Comparison of ENCODE assay signal across 14 cellular contexts in genomic region chr1:214510914-214511638, GRCh38. TPM values are rescaled to one million over a fixed set of nuclear protein-coding genes. Genes with fewer than 3 reads are reported as not detected.
DNase-seq lines count a peak whose midpoint lies in the region; ATAC-seq and TF ChIP-seq lines count a peak whose summit lies in the region.
"Had no signal": no experiment of that assay in that cellular context is flagged by ENCODE, and none has a peak within 500 bp of the region (broad histone marks: within the 10 kb centered on the region; RNA-seq: fewer than 3 reads in every experiment).

No MANE protein-coding gene starts in this region.

- peaks cover 68% of the 10 kb centered on the region for H3K4me1 Mint-ChIP-seq in osteocyte (ENCODE audit: unreplicated experiment)
- H3K4me1 Mint-ChIP-seq: IgD-negative memory B cell had no signal

- peaks cover 11% of the 10 kb centered on the region for H3K9me3 Mint-ChIP-seq in osteocyte (ENCODE audit: unreplicated experiment)

- no peaks in the 10 kb centered on the region for H3K27me3 Mint-ChIP-seq in osteocyte (ENCODE audit: unreplicated experiment)

- DNase-seq in dermis microvascular lymphatic vessel endothelial cell (ENCODE audit: low read depth in 2 of 2) (peak; percentile 36 to 60), osteocyte (ENCODE audit: extremely low spot score, unreplicated experiment) (no peak), DMS114 treated with DMSO at 0.1 percent for 48 hours (lab: John Stamatoyannopoulos, UW; ENCODE audit: unreplicated experiment) (no peak)
- DNase-seq in stimulated activated naive CD4-positive, alpha-beta T cell (lab: John Stamatoyannopoulos, UW): no peak
- DNase-seq in stimulated activated CD4-positive, alpha-beta T cell treated with anti-CD3 and anti-CD28 coated beads, Interleukin-4, amount 100 ng/mL, for 4 hours: no peak
- DNase-seq: BE2C; CD4-positive, alpha-beta memory T cell; DND-41; GDM1 had no signal

- CTCF ChIA-PET in HEK293 (lab: Yijun Ruan, JAX): no interaction called here

- peaks cover 14% of the 10 kb centered on the region for H3K36me3 Mint-ChIP-seq in osteocyte (ENCODE audit: unreplicated experiment)
- H3K36me3 Mint-ChIP-seq: CD4-positive, alpha-beta memory T cell had no signal

- POLR2A ChIA-PET in HEK293 (lab: Yijun Ruan, JAX): no interaction called here

- TF ChIP-seq CTCF in HEK293 (tag by site-specific recombination; IDR thresholded peaks at IDR 0.05) (no peak), osteocyte (IDR thresholded peaks at IDR 0.05) (no peak)

- H3K4me3 Mint-ChIP-seq in osteocyte (ENCODE audit: unreplicated experiment): no peak overlapping the region
- H3K4me3 Mint-ChIP-seq: CD4-positive, alpha-beta memory T cell; IgD-negative memory B cell had no signal

- no peak overlapping the region for H3K4me3 ChIP-seq in HEK293 (ENCODE audit: low read depth, low read length)

- H3K9me3 ChIP-seq in HEK293 (ENCODE audit: control insufficient read depth, insufficient read depth, low read depth, low read length): no peaks in the 10 kb centered on the region; the same call in 1 of the 2 replicates
- H3K9me3 ChIP-seq: BE2C had no signal

- H3K36me3 ChIP-seq in HEK293 (ENCODE audit: control insufficient read depth in 2 of 2, insufficient read depth in 1 of 2, low read length in 2 of 2): peaks cover 0 to 3% of the 10 kb centered on the region in 2 experiments; a peak in 1 of 3 replicates
- H3K36me3 ChIP-seq: BE2C had no signal

- peak overlapping the region; percentile 32 for H3K27ac Mint-ChIP-seq in osteocyte (ENCODE audit: unreplicated experiment)
- H3K27ac Mint-ChIP-seq: CD4-positive, alpha-beta memory T cell; IgD-negative memory B cell had no signal

- H3K27ac ChIP-seq in HEK293 (ENCODE audit: extremely low read depth, low read depth, low read length): no peak overlapping the region
- H3K27ac ChIP-seq: C4-2B had no signal

- peaks cover 37% of the 10 kb centered on the region for H3K4me1 ChIP-seq in HEK293 (ENCODE audit: control insufficient read depth, insufficient read depth, low read length)
- H3K4me1 ChIP-seq: BE2C had no signal

- no peak for ATAC-seq in HG03108 (IDR thresholded peaks at IDR 0.05; ENCODE audit: unreplicated experiment)
- ATAC-seq: HCT116 had no signal

TF ChIP-seq in HEK293, 187 proteins besides CTCF, POLR2A, EP300 and RAD21:
- TF ChIP-seq ZSCAN16 (tag by site-specific recombination; IDR thresholded peaks at IDR 0.05) (no peak), ZBTB7A (tag by site-specific recombination; IDR thresholded peaks at IDR 0.05; ENCODE audit: low read depth) (no peak), GLIS1 (tag by site-specific recombination; IDR thresholded peaks at IDR 0.05) (no peak), ZNF416 (tag by site-specific recombination; IDR thresholded peaks at IDR 0.05) (no peak), ZNF521 (tag by site-specific recombination; IDR thresholded peaks at IDR 0.05) (no peak), PRDM1 (tag by site-specific recombination; IDR thresholded peaks at IDR 0.05) (no peak), KLF7 (tag by site-specific recombination; IDR thresholded peaks at IDR 0.05; ENCODE audit: borderline replicate concordance) (no peak), ZNF530 (tag by site-specific recombination; IDR thresholded peaks at IDR 0.05; ENCODE audit: low read depth) (no peak), ZNF184 (tag by site-specific recombination; IDR thresholded peaks at IDR 0.05) (peak; percentile 91), HOXD13 (CRISPR knock-in tag; IDR thresholded peaks at IDR 0.05; ENCODE audit: borderline replicate concordance) (no peak), ZNF548 (tag by site-specific recombination; IDR thresholded peaks at IDR 0.05) (no peak), ZNF580 (tag by site-specific recombination; IDR thresholded peaks at IDR 0.05) (peak; percentile 59; the same call in 1 of the 2 replicates), ZNF707 (tag by site-specific recombination; IDR thresholded peaks at IDR 0.05) (no peak), GLI2 (tag by site-specific recombination; IDR thresholded peaks at IDR 0.05; ENCODE audit: borderline replicate concordance, low read depth) (no peak), ZNF513 (tag by site-specific recombination; IDR thresholded peaks at IDR 0.05) (no peak)

RNA-seq across cellular contexts. Expression of gene PTPN14, which starts 40.3 kb away (rescaled TPM):
- total RNA-seq in dermis microvascular lymphatic vessel endothelial cell: 54.3 and 61.8 TPM in 2 replicates
- 140 and 142 TPM in 2 replicates for total RNA-seq in osteocyte

Comparison
In these comparisons a context has a peak if more than half of its experiments do, and no peak if none do; other contexts are left out.
1. DNase-seq: peak in dermis microvascular lymphatic vessel endothelial cell (2 of 2); none in osteocyte (single experiment), stimulated activated naive CD4-positive, alpha-beta T cell (0 of 6), DMS114 treated with DMSO at 0.1 percent for 48 hours (single experiment) and stimulated activated CD4-positive, alpha-beta T cell treated with anti-CD3 and anti-CD28 coated beads, Interleukin-4, amount 100 ng/mL, for 4 hours (0 of 2).